In the genomic region with DNA sequence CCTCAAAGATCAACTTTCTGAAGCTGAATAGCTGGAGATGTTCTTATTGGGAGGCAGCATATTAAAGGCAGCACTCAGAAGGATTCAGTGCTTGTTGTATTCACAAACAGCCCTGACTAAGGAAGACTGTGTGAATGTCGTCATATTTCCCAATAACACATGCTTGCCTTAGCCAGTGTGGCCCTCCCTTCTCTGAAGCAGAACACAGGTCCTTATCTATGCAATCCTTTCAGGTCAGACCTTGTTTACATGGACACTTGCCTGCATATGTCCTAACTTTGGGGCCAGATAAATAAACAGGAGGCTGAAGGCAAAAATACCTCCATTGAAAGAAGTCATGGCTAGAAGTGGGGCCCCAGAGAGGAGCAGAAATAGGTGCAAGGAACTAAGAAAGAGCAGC, we compare ENCODE assay signal across 14 cellular contexts.
DNase-seq lines count a peak whose midpoint lies in the region; ATAC-seq and TF ChIP-seq lines count a peak whose summit lies in the region.
"Had no signal": no experiment of that assay in that cellular context is flagged by ENCODE, and none has a peak within 500 bp of the region (broad histone marks: within the 10 kb centered on the region; RNA-seq: fewer than 3 reads in every experiment).

No MANE protein-coding gene starts in this region.

- peaks cover 6% of the 10 kb centered on the region for H3K4me1 Mint-ChIP-seq in chondrocyte (ENCODE audit: low read depth)
- no peaks in the 10 kb centered on the region for H3K4me1 Mint-ChIP-seq in activated CD4-positive, alpha-beta T cell treated with anti-CD3 and anti-CD28 coated beads, Interleukin-2, amount 10 ng/mL, durations not matched to agents 7 days and 5 days
- H3K4me1 Mint-ChIP-seq: activated CD4-positive, alpha-beta T cell treated with anti-CD3 and anti-CD28 coated beads, Interleukin-2, amount 10 ng/mL, durations not matched to agents 24 days and 14 days had no signal

- H3K27ac Mint-ChIP-seq in chondrocyte (ENCODE audit: unreplicated experiment): no peak overlapping the region
- H3K27ac Mint-ChIP-seq in activated CD4-positive, alpha-beta T cell treated with anti-CD3 and anti-CD28 coated beads, Interleukin-2, amount 10 ng/mL, durations not matched to agents 7 days and 5 days: no peak overlapping the region
- H3K27ac Mint-ChIP-seq: activated CD4-positive, alpha-beta T cell treated with anti-CD3 and anti-CD28 coated beads, Interleukin-2, amount 10 ng/mL, durations not matched to agents 24 days and 14 days had no signal

- peak overlapping the region; percentile 3 for H2AFZ ChIP-seq in neuronal stem cell (ENCODE audit: low read length)

- no peak overlapping the region for H3K27ac ChIP-seq in neuronal stem cell (replicated peaks; ENCODE audit: low read length)
- no peak overlapping the region for H3K27ac ChIP-seq in lower lobe of right lung
- H3K27ac ChIP-seq: stomach had no signal

- H3K27me3 ChIP-seq in neuronal stem cell (ENCODE audit: control insufficient read depth in 3 of 3, insufficient read depth in 3 of 3, low read depth in 1 of 3, low read length in 3 of 3) (no peaks in the 10 kb centered on the region), lower lobe of right lung (ENCODE audit: low read depth) (no peaks in the 10 kb centered on the region)
- H3K27me3 ChIP-seq: stomach had no signal

- H3K36me3 ChIP-seq in neuronal stem cell (replicated peaks in 1 of 2; ENCODE audit: control insufficient read depth in 2 of 2, insufficient read depth in 2 of 2, low read length in 2 of 2) (no peaks in the 10 kb centered on the region), lower lobe of right lung (no peaks in the 10 kb centered on the region)
- H3K36me3 ChIP-seq: BE2C, stomach had no signal

- H3K9ac ChIP-seq in neuronal stem cell (ENCODE audit: low read depth, low read length, poor library complexity): no peak overlapping the region

- H2BK120ac ChIP-seq in neuronal stem cell (ENCODE audit: low read depth, low read length): no peak overlapping the region

- no peak overlapping the region for H3K14ac ChIP-seq in neuronal stem cell (ENCODE audit: low read length)

- H3K79me1 ChIP-seq in neuronal stem cell (ENCODE audit: low read depth, low read length): no peaks in the 10 kb centered on the region

- H3K18ac ChIP-seq in neuronal stem cell (ENCODE audit: low read length): no peak overlapping the region

- no peaks in the 10 kb centered on the region for H3K27me3 Mint-ChIP-seq in chondrocyte (ENCODE audit: low read depth)
- H3K27me3 Mint-ChIP-seq in activated CD4-positive, alpha-beta T cell treated with anti-CD3 and anti-CD28 coated beads, Interleukin-2, amount 10 ng/mL, durations not matched to agents 7 days and 5 days: no peaks in the 10 kb centered on the region
- H3K27me3 Mint-ChIP-seq: activated CD4-positive, alpha-beta T cell treated with anti-CD3 and anti-CD28 coated beads, Interleukin-2, amount 10 ng/mL, durations not matched to agents 24 days and 14 days had no signal

- ATAC-seq in lower lobe of right lung: no peak

- H3K4me3 ChIP-seq in fibroblast of mammary gland (ENCODE audit: control insufficient read depth, low read depth, low read length): no peak overlapping the region
- H3K4me3 ChIP-seq in neuronal stem cell (ENCODE audit: low read length in 2 of 2): no peak overlapping the region
- H3K4me3 ChIP-seq in lower lobe of right lung: no peak overlapping the region
- H3K4me3 ChIP-seq: stomach had no signal

- intact Hi-C loops in lower lobe of right lung (cut with DNase I): no loop called here

- H2BK5ac ChIP-seq in neuronal stem cell (ENCODE audit: low read length): no peak overlapping the region

- H3K9me3 Mint-ChIP-seq in chondrocyte (ENCODE audit: low read depth): no peaks in the 10 kb centered on the region
- H3K9me3 Mint-ChIP-seq in activated CD4-positive, alpha-beta T cell treated with anti-CD3 and anti-CD28 coated beads, Interleukin-2, amount 10 ng/mL, durations not matched to agents 7 days and 5 days: no peaks in the 10 kb centered on the region
- H3K9me3 Mint-ChIP-seq: activated CD4-positive, alpha-beta T cell treated with anti-CD3 and anti-CD28 coated beads, Interleukin-2, amount 10 ng/mL, durations not matched to agents 24 days and 14 days had no signal

- H3K9me3 ChIP-seq in neuronal stem cell (replicated peaks in 1 of 2; ENCODE audit: control insufficient read depth in 2 of 2, insufficient read depth in 1 of 2, low read depth in 1 of 2, low read length in 2 of 2) (no peaks in the 10 kb centered on the region), lower lobe of right lung (no peaks in the 10 kb centered on the region)
- H3K9me3 ChIP-seq: BE2C, Caco-2, stomach had no signal

- WGBS in neuronal stem cell (ENCODE audit: extremely low coverage in 2 of 2, insufficient read length in 2 of 2, insufficient replicate concordance in 1 of 2), 2 donors: no CpG with 5 or more reads among the region's 1 CpG

- H3K23ac ChIP-seq in neuronal stem cell (ENCODE audit: low read depth, low read length, poor library complexity): no peak overlapping the region

- no peak overlapping the region for H4K8ac ChIP-seq in neuronal stem cell (ENCODE audit: low read depth, low read length)

- H4K91ac ChIP-seq in neuronal stem cell (ENCODE audit: low read depth, low read length, poor library complexity): no peak overlapping the region

- H2BK15ac ChIP-seq in neuronal stem cell (ENCODE audit: low read length): no peak overlapping the region

- no peak overlapping the region for H3K4me2 ChIP-seq in neuronal stem cell (ENCODE audit: insufficient read depth, low read length, poor library complexity, severe bottlenecking)

- DNase-seq in EH (ENCODE audit: low read depth) (peak; percentile 30), MV-4-11 (lab: John Stamatoyannopoulos, UW) (peak; percentile 14), fibroblast of mammary gland (ENCODE audit: low read depth) (peak; percentile 66), neuronal stem cell (ENCODE audit: low spot score) (no peak), chondrocyte (ENCODE audit: low spot score) (no peak), lower lobe of right lung (no peak)
- no peak for DNase-seq in activated CD4-positive, alpha-beta T cell treated with anti-CD3 and anti-CD28 coated beads, Interleukin-2, amount 10 ng/mL, durations not matched to agents 7 days and 5 days
- DNase-seq: activated CD4-positive, alpha-beta T cell treated with anti-CD3 and anti-CD28 coated beads, Interleukin-2, amount 10 ng/mL, durations not matched to agents 24 days and 14 days; aorta; BE2C; Caco-2; NCI-H146; NCI-H748 treated with DMSO at 0.1 percent for 48 hours; stomach had no signal

- POLR2A ChIA-PET in activated CD4-positive, alpha-beta T cell treated with anti-CD3 and anti-CD28 coated beads, Interleukin-2, amount 10 ng/mL, durations not matched to agents 7 days and 5 days (lab: Charles Lee): no interaction called here

- no peak overlapping the region for H2BK12ac ChIP-seq in neuronal stem cell (ENCODE audit: low read length)

- no peak overlapping the region for H3K4ac ChIP-seq in neuronal stem cell (ENCODE audit: low read length)

- TF ChIP-seq CTCF in fibroblast of mammary gland (conservative IDR thresholded peaks at IDR 0.05; ENCODE audit: control insufficient read depth, insufficient read depth, low read depth, low read length) (no peak), chondrocyte (IDR thresholded peaks at IDR 0.05) (no peak), lower lobe of right lung (IDR thresholded peaks at IDR 0.05) (no peak)

- H3K36me3 Mint-ChIP-seq in chondrocyte (ENCODE audit: low read depth): no peaks in the 10 kb centered on the region
- H3K36me3 Mint-ChIP-seq in activated CD4-positive, alpha-beta T cell treated with anti-CD3 and anti-CD28 coated beads, Interleukin-2, amount 10 ng/mL, durations not matched to agents 7 days and 5 days (ENCODE audit: low read depth): no peaks in the 10 kb centered on the region

- CTCF ChIA-PET in activated CD4-positive, alpha-beta T cell treated with anti-CD3 and anti-CD28 coated beads, Interleukin-2, amount 10 ng/mL, durations not matched to agents 7 days and 5 days (lab: Charles Lee): no interaction called here

- no peak overlapping the region for H3K4me3 Mint-ChIP-seq in chondrocyte (ENCODE audit: unreplicated experiment)
- H3K4me3 Mint-ChIP-seq in activated CD4-positive, alpha-beta T cell treated with anti-CD3 and anti-CD28 coated beads, Interleukin-2, amount 10 ng/mL, durations not matched to agents 7 days and 5 days: no peak overlapping the region
- H3K4me3 Mint-ChIP-seq: activated CD4-positive, alpha-beta T cell treated with anti-CD3 and anti-CD28 coated beads, Interleukin-2, amount 10 ng/mL, durations not matched to agents 24 days and 14 days had no signal

- H3K4me1 ChIP-seq in neuronal stem cell (ENCODE audit: control insufficient read depth in 2 of 2, insufficient read depth in 1 of 2, low read depth in 1 of 2, low read length in 2 of 2): peaks cover 0 to 8% of the 10 kb centered on the region in 2 donors
- no peaks in the 10 kb centered on the region for H3K4me1 ChIP-seq in lower lobe of right lung
- H3K4me1 ChIP-seq: BE2C had no signal

- H2AK5ac ChIP-seq in neuronal stem cell (ENCODE audit: low read depth, low read length): no peak overlapping the region

Comparison
In these comparisons a context has a peak if more than half of its experiments do, and no peak if none do; other contexts are left out.
1. DNase-seq: peak in EH (single experiment), MV-4-11 (single experiment) and fibroblast of mammary gland (single experiment); none in neuronal stem cell (single experiment), chondrocyte (single experiment), activated CD4-positive, alpha-beta T cell treated with anti-CD3 and anti-CD28 coated beads, Interleukin-2, amount 10 ng/mL, durations not matched to agents 7 days and 5 days (single experiment) and lower lobe of right lung (single experiment).